8 cellular contexts compared by ENCODE assay signal in genomic region chr11:16605440-16605970, GRCh38.
DNase-seq lines count a peak whose midpoint lies in the region; ATAC-seq and TF ChIP-seq lines count a peak whose summit lies in the region.

No MANE protein-coding gene starts in this region.

- WGBS in spleen, 5 donors: 1 to 3% (median 2%) methylated on average over 34 of the region's 34 CpGs

- TF ChIP-seq POLR2A in spleen (IDR thresholded peaks at IDR 0.05): no peak

- H3K27me3 ChIP-seq in BLaER1 (peaks cover 88% of the 10 kb centered on the region), iPS-20b (ENCODE audit: insufficient read depth, low read length) (peaks cover 100% of the 10 kb centered on the region), spleen (replicated peaks in 1 of 7) (peaks cover 0 to 97% (median 74%) of the 10 kb centered on the region in 7 donors)

- TF ChIP-seq CTCF in HEK293 (tag by site-specific recombination; IDR thresholded peaks at IDR 0.05) (no peak), astrocyte of the cerebellum (IDR thresholded peaks at IDR 0.05; ENCODE audit: low read depth, low read length, missing control alignments) (no peak), spleen (IDR thresholded peaks at IDR 0.05 in 8 of 11, conservative IDR thresholded peaks at IDR 0.05 in 3 of 11) (no peak)

- intact Hi-C loops in spleen (cut with DNase I; ENCODE audit: low total_unique reads): loop anchor here (10.0 kb wide), 1 partner anchor 961 kb away; no protein-coding TSS in a partner anchor

- H3K27ac ChIP-seq in BLaER1 (no peak overlapping the region), HEK293 (ENCODE audit: extremely low read depth, low read depth, low read length) (peak overlapping the region; percentile 86), iPS-20b (ENCODE audit: low read length) (no peak overlapping the region), spleen (peak overlapping the region; percentile 46 to 87 (median 82))

- H3K36me3 ChIP-seq in BLaER1 (no peaks in the 10 kb centered on the region), HEK293 (ENCODE audit: control insufficient read depth in 2 of 2, insufficient read depth in 1 of 2, low read length in 2 of 2) (no peaks in the 10 kb centered on the region), iPS-20b (ENCODE audit: insufficient read depth, low read depth, low read length) (no peaks in the 10 kb centered on the region), spleen (no peaks in the 10 kb centered on the region)

- H3K4me2 ChIP-seq in BLaER1: peak overlapping the region; percentile 99

- in situ Hi-C loops in astrocyte of the cerebellum (cut with HindIII; ENCODE audit: low sequenced_read_pairs): loop anchor here (25.0 kb wide), 1 partner anchor 818 kb away; no protein-coding TSS in a partner anchor

- CTCF ChIA-PET in HEK293 (lab: Yijun Ruan, JAX): no interaction called here

- peaks cover 31% of the 10 kb centered on the region for H3K4me1 ChIP-seq in BLaER1
- no peaks in the 10 kb centered on the region for H3K4me1 ChIP-seq in HEK293 (ENCODE audit: control insufficient read depth, insufficient read depth, low read length)
- H3K4me1 ChIP-seq in iPS-20b (ENCODE audit: insufficient read depth, low read length): peaks cover 5% of the 10 kb centered on the region
- H3K4me1 ChIP-seq in spleen: peaks cover 3 to 46% (median 39%) of the 10 kb centered on the region in 6 donors

- H3K4me3 ChIP-seq in BLaER1: peak overlapping the region; percentile 69
- peak overlapping the region; percentile 78 for H3K4me3 ChIP-seq in HEK293 (ENCODE audit: low read depth, low read length)
- H3K4me3 ChIP-seq in astrocyte of the cerebellum (ENCODE audit: low read depth, low read length): peak overlapping the region; percentile 73
- peak overlapping the region; percentile 69 for H3K4me3 ChIP-seq in iPS-20b (ENCODE audit: low read length)
- H3K4me3 ChIP-seq in spleen: peak overlapping the region; percentile 27 to 71 (median 40)

- DNase-seq in astrocyte of the cerebellum (ENCODE audit: low read depth) (no peak), spleen (peak; percentile 58), HCEC 1CT (no peak)

- H3K9ac ChIP-seq in BLaER1 (peak overlapping the region; percentile 62), iPS-20b (ENCODE audit: low read depth, low read length) (peak overlapping the region; percentile 29; the same call in 1 of the 2 replicates)

- peaks cover 70% of the 10 kb centered on the region for H4K20me1 ChIP-seq in BLaER1

- ATAC-seq in HG02970 (IDR thresholded peaks at IDR 0.05; ENCODE audit: low FRiP score, unreplicated experiment) (no peak), HG03039 (IDR thresholded peaks at IDR 0.05; ENCODE audit: unreplicated experiment) (no peak)

- H3K9me3 ChIP-seq in BLaER1 (peaks cover 8% of the 10 kb centered on the region), HEK293 (ENCODE audit: control insufficient read depth, insufficient read depth, low read depth, low read length) (no peaks in the 10 kb centered on the region), iPS-20b (ENCODE audit: insufficient read depth, low read depth, low read length) (peaks cover 5% of the 10 kb centered on the region; the same call in 1 of the 2 replicates), spleen (peaks cover 0 to under 1% (median 0%) of the 10 kb centered on the region in 8 donors)

- POLR2A ChIA-PET in HEK293 (lab: Yijun Ruan, JAX): interaction anchor here (1.1 to 1.8 kb wide), 4 partner anchors 9 to 479 kb away, joined by 3 to 5 read pairs (median 3); no protein-coding TSS in a partner anchor

TF ChIP-seq in HEK293, 187 proteins besides CTCF, POLR2A, EP300 and RAD21 (continues in another document):
- peak; percentile 69 for TF ChIP-seq ZNF398 (tag by site-specific recombination; IDR thresholded peaks at IDR 0.05)
- no peak for TF ChIP-seq EGR2 (tag by site-specific recombination; IDR thresholded peaks at IDR 0.05; ENCODE audit: low read depth)
- TF ChIP-seq ZNF335 (tag by site-specific recombination; conservative IDR thresholded peaks at IDR 0.05): peak; percentile 93; the same call in 1 of the 2 replicates
- peak; percentile 42 for TF ChIP-seq ZBTB26 (tag by site-specific recombination; optimal IDR thresholded peaks at IDR 0.05)
- TF ChIP-seq KLF9 (tag by site-specific recombination; IDR thresholded peaks at IDR 0.05; ENCODE audit: low read depth): no peak
- TF ChIP-seq ZBTB20 (tag by site-specific recombination; IDR thresholded peaks at IDR 0.05): peak; percentile 63; the same call in 1 of the 2 replicates
- peak; percentile 96 for TF ChIP-seq ZNF341 (tag by site-specific recombination; IDR thresholded peaks at IDR 0.05; ENCODE audit: low read depth)
- peak; percentile 20; the same call in 1 of the 2 replicates for TF ChIP-seq ZNF600 (tag by site-specific recombination; IDR thresholded peaks at IDR 0.05)
- 0 out of 2 replicates have a peak, but pooled peaks have one; percentile 10 for TF ChIP-seq ZNF580 (tag by site-specific recombination; IDR thresholded peaks at IDR 0.05)
- TF ChIP-seq ZBTB48 (tag by site-specific recombination; IDR thresholded peaks at IDR 0.05): peak; percentile 1; the same call in 1 of the 2 replicates
- no peak for TF ChIP-seq GLI4 (tag by site-specific recombination; IDR thresholded peaks at IDR 0.05)
- TF ChIP-seq GFI1B (tag by site-specific recombination; IDR thresholded peaks at IDR 0.05): no peak
- TF ChIP-seq ZNF24 (tag by site-specific recombination; IDR thresholded peaks at IDR 0.05): peak; percentile 24; the same call in 1 of the 2 replicates
- peak; percentile 8; the same call in 1 of the 2 replicates for TF ChIP-seq REST (tag by site-specific recombination; IDR thresholded peaks at IDR 0.05)

Comparison
In these comparisons a context has a peak if more than half of its experiments do, and no peak if none do; other contexts are left out.
1. H3K27ac ChIP-seq: peak in HEK293 (single experiment) and spleen (8 of 8); none in BLaER1 (single experiment) and iPS-20b (single experiment).
2. Peak in every context shown above with its lines, with median percentiles within 50 percentile points of each other: H3K4me3 ChIP-seq.